8 cellular contexts compared by ENCODE assay signal in genomic region chr2:238947920-238948710, GRCh38.
A peak's percentile ranks its signal among the peaks of the same experiment; 100 is the strongest.
DNase-seq lines count a peak whose midpoint lies in the region; ATAC-seq and TF ChIP-seq lines count a peak whose summit lies in the region.

No MANE protein-coding gene starts in this region.

- DNase-seq in 8988T (peak; percentile 47), HS-5 (ENCODE audit: low read depth) (peak; percentile 93), right atrium auricular region (ENCODE audit: low spot score) (peak; percentile 80), NCI-H1436 (lab: John Stamatoyannopoulos, UW) (no peak), GM10266 (ENCODE audit: extremely low spot score) (no peak), NCI-H146 treated with DMSO at 0.1 percent for 48 hours (lab: John Stamatoyannopoulos, UW; ENCODE audit: unreplicated experiment) (no peak)
- peak; percentile 35 for DNase-seq in activated CD8-positive, alpha-beta memory T cell treated with anti-CD3 and anti-CD28 coated beads, Interleukin-2, amount 50 U/mL, for 48 hours

- H3K4me3 ChIP-seq in right atrium auricular region = no peak overlapping the region

- H3K27me3 ChIP-seq in right atrium auricular region = no peaks in the 10 kb centered on the region

- no peaks in the 10 kb centered on the region for H3K9me3 ChIP-seq in right atrium auricular region

- H3K4me1 ChIP-seq in right atrium auricular region = peaks cover 0 to 11% of the 10 kb centered on the region in 2 donors

- ATAC-seq in GM19023 (IDR thresholded peaks at IDR 0.05; ENCODE audit: unreplicated experiment) = no peak

- peak overlapping the region in 1 of 2 donors; percentile 48 for H3K27ac ChIP-seq in right atrium auricular region

- TF ChIP-seq CTCF in right atrium auricular region (IDR thresholded peaks at IDR 0.05) (no peak), GM10266 (IDR thresholded peaks at IDR 0.05; ENCODE audit: control insufficient read depth, insufficient read depth, low read depth, missing control alignments) (no peak)

- no peaks in the 10 kb centered on the region for H3K36me3 ChIP-seq in right atrium auricular region

Comparison
In these comparisons a context has a peak if more than half of its experiments do, and no peak if none do; other contexts are left out.
1. DNase-seq: peak in 8988T (single experiment), HS-5 (single experiment), activated CD8-positive, alpha-beta memory T cell treated with anti-CD3 and anti-CD28 coated beads, Interleukin-2, amount 50 U/mL, for 48 hours (single experiment) and right atrium auricular region (single experiment); none in NCI-H1436 (single experiment), GM10266 (single experiment) and NCI-H146 treated with DMSO at 0.1 percent for 48 hours (single experiment).